15 cellular contexts compared by ENCODE assay signal in the genomic region with DNA sequence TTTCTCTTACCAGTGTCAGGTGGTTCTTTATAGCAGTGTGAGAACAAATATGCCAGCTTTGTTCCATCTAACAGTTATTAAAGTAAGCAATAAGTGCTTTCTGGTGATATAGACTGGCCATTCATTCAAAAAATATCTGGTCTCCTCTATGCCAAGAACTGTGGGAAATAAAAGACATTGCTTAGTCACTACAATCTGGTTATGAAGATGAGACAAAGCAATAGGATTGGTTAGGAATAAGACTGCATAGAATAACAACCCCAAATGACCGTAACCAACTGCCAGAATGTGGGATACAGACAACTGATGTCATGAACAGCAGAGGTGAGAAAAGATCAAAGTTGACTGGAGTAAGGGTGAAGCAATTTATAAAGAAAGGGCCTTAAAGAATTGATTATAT.
"Had no signal": no experiment of that assay in that cellular context is flagged by ENCODE, and none has a peak within 500 bp of the region (broad histone marks: within the 10 kb centered on the region; RNA-seq: fewer than 3 reads in every experiment).

No MANE protein-coding gene starts in this region.

- H3K27me3 Mint-ChIP-seq: activated B cell treated with CpG ODN at 0.5 μM for 24 hours; activated CD4-positive, alpha-beta T cell treated with anti-CD3 and anti-CD28 coated beads, Interleukin-2, amount 10 ng/mL, durations not matched to agents 7 days and 5 days; activated naive CD4-positive, alpha-beta T cell treated with anti-CD3 and anti-CD28 coated beads, Interleukin-2, amount 10 ng/mL, durations not matched to agents 7 days and 5 days had no signal

- H3K4me3 Mint-ChIP-seq: activated B cell treated with CpG ODN at 0.5 μM for 24 hours; activated CD4-positive, alpha-beta T cell treated with anti-CD3 and anti-CD28 coated beads, Interleukin-2, amount 10 ng/mL, durations not matched to agents 7 days and 5 days; activated naive CD4-positive, alpha-beta T cell treated with anti-CD3 and anti-CD28 coated beads, Interleukin-2, amount 10 ng/mL, durations not matched to agents 7 days and 5 days; brain; endodermal cell; nephron had no signal

- H3K4me3 ChIP-seq: stomach, uterus had no signal

- H3K4me1 Mint-ChIP-seq: activated B cell treated with CpG ODN at 0.5 μM for 24 hours; activated CD4-positive, alpha-beta T cell treated with anti-CD3 and anti-CD28 coated beads, Interleukin-2, amount 10 ng/mL, durations not matched to agents 7 days and 5 days; activated naive CD4-positive, alpha-beta T cell treated with anti-CD3 and anti-CD28 coated beads, Interleukin-2, amount 10 ng/mL, durations not matched to agents 7 days and 5 days; brain; endodermal cell; nephron had no signal

- H3K27ac Mint-ChIP-seq: activated B cell treated with CpG ODN at 0.5 μM for 24 hours; activated CD4-positive, alpha-beta T cell treated with anti-CD3 and anti-CD28 coated beads, Interleukin-2, amount 10 ng/mL, durations not matched to agents 7 days and 5 days; activated naive CD4-positive, alpha-beta T cell treated with anti-CD3 and anti-CD28 coated beads, Interleukin-2, amount 10 ng/mL, durations not matched to agents 7 days and 5 days; activated T-helper 2 cell treated with anti-CD3 and anti-CD28 coated beads, Interferon-gamma antibody, Interleukin-2, Interleukin-4, amounts not matched to agents 10 μg/mL and 5 μg/mL and 100 μg/mL, durations not matched to agents 14 hours and 24 hours and 36 hours; brain; endodermal cell; nephron had no signal

- DNase-seq: activated B cell treated with CpG ODN at 0.5 μM for 24 hours; activated CD4-positive, alpha-beta T cell treated with anti-CD3 and anti-CD28 coated beads, Interleukin-2, amount 10 ng/mL, durations not matched to agents 7 days and 5 days; activated naive CD4-positive, alpha-beta T cell treated with anti-CD3 and anti-CD28 coated beads, Interleukin-2, amount 10 ng/mL, durations not matched to agents 7 days and 5 days; activated T-cell treated with anti-CD3 and anti-CD28 coated beads for 4 hours; cerebellar nuclear complex; endodermal cell; left ventricle myocardium superior; mesenchymal stem cell; stimulated activated CD4-positive, alpha-beta T cell treated with anti-CD3 and anti-CD28 coated beads, Interleukin-4, amount 100 ng/mL, for 24 hours; stomach; T-helper 2 cell; uterus had no signal
